In the genomic region with DNA sequence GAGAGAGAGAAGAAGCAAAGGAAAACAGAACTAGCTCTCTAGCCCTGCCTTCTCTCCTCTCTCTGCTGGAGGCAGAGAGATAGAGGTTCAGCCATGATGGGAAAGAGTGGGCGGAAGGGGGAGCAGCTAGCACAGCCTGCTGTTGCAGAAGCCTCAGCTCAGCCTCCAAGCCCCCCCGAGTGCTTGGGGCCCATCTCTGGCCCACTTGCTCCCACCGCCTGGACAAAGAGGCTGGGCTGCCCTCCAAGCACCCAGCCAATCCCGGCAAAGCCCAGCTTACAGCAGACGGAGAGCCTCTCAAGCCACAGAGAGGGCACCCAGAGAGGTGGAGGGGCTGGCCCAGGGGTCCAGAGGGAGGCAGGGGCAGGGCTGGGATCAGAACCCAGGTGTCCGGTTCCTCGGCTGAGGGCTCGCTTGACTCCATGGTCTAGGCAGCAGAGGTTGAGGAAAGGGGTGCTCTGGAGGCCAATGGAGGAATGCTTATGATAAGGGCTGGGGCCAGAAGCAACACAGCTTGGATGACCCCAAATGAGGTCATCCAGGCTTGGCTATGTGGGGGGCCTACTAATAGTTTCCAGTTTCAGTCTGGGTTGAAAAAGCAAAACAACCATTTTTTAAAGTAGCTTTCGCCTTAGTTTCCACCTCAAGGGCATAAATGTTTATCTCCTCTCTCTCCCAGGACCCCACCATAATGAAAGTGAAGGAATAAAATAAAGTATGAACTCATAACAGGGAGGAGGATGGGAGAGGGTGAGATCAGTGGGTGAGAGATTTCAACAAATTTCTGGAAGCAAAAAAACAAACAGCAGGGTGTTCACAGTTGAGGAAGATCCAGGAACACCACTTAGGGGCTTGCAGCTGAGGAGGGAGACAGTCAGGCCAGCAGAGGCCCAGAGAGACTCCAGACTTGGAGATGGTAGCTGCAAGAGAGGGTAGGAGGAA, we compare ENCODE assay signal across 23 cellular contexts. TPM values are rescaled to one million over a fixed set of nuclear protein-coding genes. Genes with fewer than 3 reads are reported as not detected.
DNase-seq lines count a peak whose midpoint lies in the region; ATAC-seq, FAIRE-seq and TF ChIP-seq lines count a peak whose summit lies in the region.
"Had no signal": no experiment of that assay in that cellular context is flagged by ENCODE, and none has a peak within 500 bp of the region (broad histone marks: within the 10 kb centered on the region; RNA-seq: fewer than 3 reads in every experiment).

No MANE protein-coding gene starts in this region.

- no peak for DNase-seq in HepG2 (ENCODE audit: low spot score)
- no peak for DNase-seq in fibroblast of lung (ENCODE audit: low read depth in 2 of 2)
- peak; percentile 8 for DNase-seq in left kidney (ENCODE audit: low read depth, low spot score)
- no peak for DNase-seq in aorta
- DNase-seq in SHP77 (lab: John Stamatoyannopoulos, UW) = no peak
- DNase-seq: BE2C; DMS53; EL; GF-D8; KG1; NCI-H1105 treated with DMSO at 0.1 percent for 48 hours; NCI-H2081; NCI-H2171; NCI-H345; NCI-H774; NK-92 treated with Interleukin-12 subunit alpha and Interleukin-12 subunit beta, amount 100 ng/mL, for 24 hours had no signal

- POLR2A ChIA-PET in HepG2 (lab: Yijun Ruan, JAX) = no interaction called here

- intact Hi-C loops in HepG2 (cut with micrococcal nuclease; ENCODE audit: unreplicated experiment) (no loop called here), aorta (cut with DNase I) (no loop called here)

- in situ Hi-C loops in HepG2 (cut with HindIII; ENCODE audit: extremely low pct_ligation_motif_present, low pct_unique_long_range_greater_than_20kb) = no loop called here

- TF ChIP-seq CTCF in liver (IDR thresholded peaks at IDR 0.05; ENCODE audit: low read depth, low read length, missing input control) = no peak
- no peak for TF ChIP-seq CTCF in HepG2 (CRISPR knock-in tag; IDR thresholded peaks at IDR 0.05)
- TF ChIP-seq CTCF in fibroblast of lung (conservative IDR thresholded peaks at IDR 0.05 in 1 of 2, IDR thresholded peaks at IDR 0.05 in 1 of 2; ENCODE audit: low read depth in 1 of 2, low read length in 2 of 2) = no peak

- ATAC-seq in HepG2 (no peak), aorta (ENCODE audit: low FRiP score) (peak; percentile 41), GM18502 (IDR thresholded peaks at IDR 0.05; ENCODE audit: poor library complexity, unreplicated experiment) (no peak), HG03457 (IDR thresholded peaks at IDR 0.05; ENCODE audit: unreplicated experiment) (no peak)
- ATAC-seq: A549, Panc1 had no signal

- H3K27ac ChIP-seq in liver (ENCODE audit: low read depth in 1 of 2, low read length in 2 of 2) = no peak overlapping the region
- no peak overlapping the region for H3K27ac ChIP-seq in HepG2 (ENCODE audit: extremely low read length, insufficient read depth, low read length)
- H3K27ac ChIP-seq in fibroblast of lung (ENCODE audit: insufficient read depth, low read length) = no peak overlapping the region
- H3K27ac ChIP-seq in aorta (ENCODE audit: low read depth in 1 of 2, low read length in 2 of 2) = no peak overlapping the region
- H3K27ac ChIP-seq: A549, SJSA1 had no signal

- no peak overlapping the region for H3K4me3 ChIP-seq in liver (ENCODE audit: low read depth in 1 of 3, low read length in 3 of 3)
- no peak overlapping the region for H3K4me3 ChIP-seq in HepG2 (replicated peaks in 1 of 3; ENCODE audit: insufficient read depth in 1 of 3, low read depth in 2 of 3, low read length in 3 of 3)
- H3K4me3 ChIP-seq in fibroblast of lung (replicated peaks in 1 of 4; ENCODE audit: control extremely low read depth in 1 of 4, insufficient read depth in 1 of 4, low read depth in 3 of 4, low read length in 4 of 4) = no peak overlapping the region
- H3K4me3 ChIP-seq in aorta (ENCODE audit: low read length in 2 of 2) = no peak overlapping the region
- H3K4me3 ChIP-seq: A549, SJSA1 had no signal

- TF ChIP-seq EP300 in HepG2 (IDR thresholded peaks at IDR 0.05; ENCODE audit: low read depth in 2 of 2, low read length in 2 of 2) (no peak), HepG2 (CRISPR knock-in tag; IDR thresholded peaks at IDR 0.05; ENCODE audit: borderline replicate concordance) (no peak)

- H3K79me2 ChIP-seq in HepG2 (ENCODE audit: insufficient read depth, low read length) (no peaks in the 10 kb centered on the region), fibroblast of lung (ENCODE audit: control insufficient read depth, insufficient read depth, low read length) (no peaks in the 10 kb centered on the region)

- BruUV-seq in HepG2 (replicated peaks; lab: Mats Ljungman, UMichigan) = no TSS peak

- no peaks in the 10 kb centered on the region for H3K4me1 ChIP-seq in liver (ENCODE audit: control insufficient read depth in 4 of 4, insufficient read depth in 4 of 4, low read length in 3 of 4)
- no peaks in the 10 kb centered on the region for H3K4me1 ChIP-seq in HepG2 (ENCODE audit: insufficient read depth, low read length)
- H3K4me1 ChIP-seq in fibroblast of lung (ENCODE audit: control insufficient read depth, extremely low read depth, insufficient read depth, low read length) = peaks cover 3% of the 10 kb centered on the region
- H3K4me1 ChIP-seq in aorta (ENCODE audit: control insufficient read depth in 1 of 2, insufficient read depth in 2 of 2, low read length in 2 of 2) = no peaks in the 10 kb centered on the region
- H3K4me1 ChIP-seq: BE2C had no signal

- CTCF ChIA-PET in HepG2 (lab: Yijun Ruan, JAX; ENCODE audit: low intra/inter-chr PET ratio, low total read pairs) = no interaction called here

- H3K9ac ChIP-seq in liver (ENCODE audit: low read depth in 1 of 2, low read length in 2 of 2) (no peak overlapping the region), HepG2 (ENCODE audit: insufficient read depth, low read depth, low read length) (no peak overlapping the region), fibroblast of lung (ENCODE audit: insufficient read depth, low read length) (no peak overlapping the region)

- H4K20me1 ChIP-seq in HepG2 (ENCODE audit: insufficient read depth, low read length) (no peaks in the 10 kb centered on the region), fibroblast of lung (ENCODE audit: control insufficient read depth, extremely low read depth, insufficient read depth, low read length) (no peaks in the 10 kb centered on the region)

- H2AFZ ChIP-seq in HepG2 (ENCODE audit: low read length) (no peak overlapping the region), fibroblast of lung (ENCODE audit: low read length) (no peak overlapping the region)

- H3K4me2 ChIP-seq in HepG2 (ENCODE audit: low read depth, low read length) (no peak overlapping the region), fibroblast of lung (ENCODE audit: extremely low read depth, insufficient read depth, low read length) (peak overlapping the region; percentile 25)
- H3K4me2 ChIP-seq: A549 had no signal

- no peaks in the 10 kb centered on the region for H3K27me3 ChIP-seq in liver (ENCODE audit: control insufficient read depth in 4 of 4, insufficient read depth in 4 of 4, low read length in 3 of 4)
- no peaks in the 10 kb centered on the region for H3K27me3 ChIP-seq in HepG2 (ENCODE audit: control insufficient read depth in 1 of 2, insufficient read depth in 2 of 2, low read length in 2 of 2)
- H3K27me3 ChIP-seq in fibroblast of lung (ENCODE audit: control insufficient read depth, insufficient read depth, low read length) = no peaks in the 10 kb centered on the region
- H3K27me3 ChIP-seq in aorta (ENCODE audit: control insufficient read depth in 1 of 2, insufficient read depth in 2 of 2, low read length in 1 of 2) = no peaks in the 10 kb centered on the region
- H3K27me3 ChIP-seq: BE2C, SJSA1 had no signal

- H3K9me3 ChIP-seq in liver (ENCODE audit: control insufficient read depth in 4 of 4, low read length in 3 of 4) = no peaks in the 10 kb centered on the region
- H3K9me3 ChIP-seq in HepG2 (ENCODE audit: low read length) = no peaks in the 10 kb centered on the region
- H3K9me3 ChIP-seq in fibroblast of lung (ENCODE audit: control insufficient read depth, insufficient read depth, low read depth, low read length) = no peaks in the 10 kb centered on the region
- H3K9me3 ChIP-seq in aorta (ENCODE audit: control insufficient read depth, low read length) = no peaks in the 10 kb centered on the region
- H3K9me3 ChIP-seq: A549, BE2C, SJSA1 had no signal

- no peak for TF ChIP-seq POLR2A in HepG2 (IDR thresholded peaks at IDR 0.05; ENCODE audit: insufficient read depth in 1 of 2, low read depth in 2 of 2, low read length in 2 of 2)

- FAIRE-seq in HepG2 (lab: Jason Lieb, UNC) = no peak
- FAIRE-seq: A549, D721Med had no signal

- TF ChIP-seq RAD21 in liver (IDR thresholded peaks at IDR 0.05) = no peak
- TF ChIP-seq RAD21 in HepG2 (CRISPR knock-in tag; IDR thresholded peaks at IDR 0.05) = no peak

- H3K36me3 ChIP-seq in liver (ENCODE audit: control insufficient read depth in 4 of 4, insufficient read depth in 3 of 4, low read depth in 1 of 4, low read length in 3 of 4) (no peaks in the 10 kb centered on the region), HepG2 (replicated peaks in 1 of 2; ENCODE audit: control insufficient read depth in 1 of 2, insufficient read depth in 2 of 2, low read length in 2 of 2) (no peaks in the 10 kb centered on the region), fibroblast of lung (ENCODE audit: control insufficient read depth, insufficient read depth, low read length) (no peaks in the 10 kb centered on the region), aorta (ENCODE audit: control insufficient read depth in 1 of 2, insufficient read depth in 2 of 2, low read length in 1 of 2) (no peaks in the 10 kb centered on the region)
- H3K36me3 ChIP-seq: BE2C, SJSA1 had no signal

- WGBS in liver = 82% methylated on average over 9 of the region's 9 CpGs
- 60% methylated on average over 2 of the region's 9 CpGs for WGBS in HepG2 (ENCODE audit: low lambda C conversion rate)
- 62 to 64% methylated on average over 9 of the region's 9 CpGs for WGBS in aorta, 2 donors

RNA-seq across cellular contexts. Expression of gene IQSEC2, which starts 24.9 kb away (rescaled TPM):
- total RNA-seq in liver (1 to 10 TPM; 1.0 to 2.1 TPM), HepG2 (2016; rRNA removed; fragmentation: Illumina TruSeq; extraction: Trizol) (0.13 and 0.17 TPM in 2 replicates), fibroblast of lung (3.6 and 9.9 TPM in 2 replicates), aorta (10 to 100 TPM; 17.1 to 27.4 TPM)
- polyA plus RNA-seq in liver (1 to 10 TPM in 1 of 2 donors, under 1 TPM in 1; 0.40 to 1.8 TPM), HepG2 (2011; rRNA removed) (0.21 TPM in 1 of 2 replicates, not detected in the other), fibroblast of lung (5.9 and 7.4 TPM in 2 replicates), aorta (10 to 100 TPM; 15.2 to 15.4 TPM)
- 0.35 TPM in 1 of 2 replicates, not detected in the other for total RNA-seq in HepG2 (2016; cell fraction: cytosol; rRNA removed; fragmentation: Illumina TruSeq; extraction: Trizol; ENCODE audit: low read depth)
- 0.13 TPM in 1 of 2 replicates, not detected in the other for total RNA-seq in HepG2 (2016; cell fraction: insoluble cytoplasmic fraction; rRNA removed; fragmentation: Illumina TruSeq; extraction: Trizol)
- 0.37 TPM in 1 of 2 replicates, not detected in the other for total RNA-seq in HepG2 (2016; cell fraction: membrane; rRNA removed; fragmentation: Illumina TruSeq; extraction: Trizol)
- total RNA-seq in HepG2 (2016; cell fraction: nucleus; rRNA removed; fragmentation: Illumina TruSeq; extraction: Trizol) = 0.13 TPM in 1 of 2 replicates, not detected in the other
- polyA plus RNA-seq in HepG2 (2011; cell fraction: cytosol; rRNA removed) = 0.08 TPM in 1 of 2 replicates, not detected in the other
- 0.05 TPM in 1 of 2 replicates, not detected in the other for polyA plus RNA-seq in HepG2 (2011; cell fraction: nucleus; rRNA removed)
- polyA plus RNA-seq in HepG2 (2012) = 0.01 TPM in 1 of 2 replicates, not detected in the other
- polyA plus RNA-seq in HepG2 (2016; cell fraction: cytosol; fragmentation: Illumina TruSeq; extraction: Trizol; ENCODE audit: low read depth) = 0.11 and 0.22 TPM in 2 replicates
- 0.13 TPM in 1 of 2 replicates, not detected in the other for polyA plus RNA-seq in HepG2 (2016; cell fraction: insoluble cytoplasmic fraction; fragmentation: Illumina TruSeq; extraction: Trizol; ENCODE audit: low read depth)
- 0.15 and 0.29 TPM in 2 replicates for polyA plus RNA-seq in HepG2 (2016; cell fraction: membrane; fragmentation: Illumina TruSeq; extraction: Trizol; ENCODE audit: low read depth)
- polyA plus RNA-seq in HepG2 (2016; cell fraction: nucleus; fragmentation: Illumina TruSeq; extraction: Trizol; ENCODE audit: insufficient read depth, low read depth) = 0.21 and 0.90 TPM in 2 replicates
- 25.7 TPM in 1 of 2 replicates, not detected in the other for polyA minus RNA-seq in HepG2 (2011; rRNA and poly(A)+ RNA removed; ENCODE audit: low replicate concordance)
- polyA minus RNA-seq in HepG2 (2011; cell fraction: cytosol; rRNA and poly(A)+ RNA removed) = not detected in 2 replicates
- 0.64 TPM in 1 of 2 replicates, not detected in the other for polyA minus RNA-seq in HepG2 (2011; cell fraction: nucleus; rRNA and poly(A)+ RNA removed)
- polyA plus RNA-seq in fibroblast of lung (2012) = 14.1 and 18.9 TPM in 2 replicates
- 31.8 and 32.2 TPM in 2 replicates for polyA minus RNA-seq in fibroblast of lung (ENCODE audit: low replicate concordance)
